In the genomic region with DNA sequence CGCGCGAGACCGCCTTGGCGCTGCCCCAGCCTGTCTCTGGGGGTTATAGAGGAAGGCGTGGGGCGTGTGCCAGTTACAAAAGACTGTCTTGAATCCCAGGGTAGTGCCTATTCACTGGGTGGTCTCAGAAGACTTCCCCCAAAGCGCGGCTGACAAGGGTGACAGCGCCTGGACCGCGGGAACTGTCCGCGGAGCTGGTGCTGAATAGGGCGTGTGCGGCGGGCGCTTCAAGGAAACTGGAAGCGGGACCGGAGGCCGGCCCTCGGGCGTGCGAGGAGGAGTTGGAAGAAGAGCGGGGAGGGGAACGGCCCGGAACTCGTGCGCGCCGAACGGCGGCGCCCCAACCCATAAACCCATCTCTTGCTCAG, we compare ENCODE assay signal across 1 cellular context.
TF ChIP-seq lines count a peak whose summit lies in the region.

No MANE protein-coding gene starts in this region.

TF ChIP-seq in HepG2, 621 proteins besides CTCF, POLR2A, EP300 and RAD21 (continued from another document and continues in another):
- TF ChIP-seq, protein P1, sequence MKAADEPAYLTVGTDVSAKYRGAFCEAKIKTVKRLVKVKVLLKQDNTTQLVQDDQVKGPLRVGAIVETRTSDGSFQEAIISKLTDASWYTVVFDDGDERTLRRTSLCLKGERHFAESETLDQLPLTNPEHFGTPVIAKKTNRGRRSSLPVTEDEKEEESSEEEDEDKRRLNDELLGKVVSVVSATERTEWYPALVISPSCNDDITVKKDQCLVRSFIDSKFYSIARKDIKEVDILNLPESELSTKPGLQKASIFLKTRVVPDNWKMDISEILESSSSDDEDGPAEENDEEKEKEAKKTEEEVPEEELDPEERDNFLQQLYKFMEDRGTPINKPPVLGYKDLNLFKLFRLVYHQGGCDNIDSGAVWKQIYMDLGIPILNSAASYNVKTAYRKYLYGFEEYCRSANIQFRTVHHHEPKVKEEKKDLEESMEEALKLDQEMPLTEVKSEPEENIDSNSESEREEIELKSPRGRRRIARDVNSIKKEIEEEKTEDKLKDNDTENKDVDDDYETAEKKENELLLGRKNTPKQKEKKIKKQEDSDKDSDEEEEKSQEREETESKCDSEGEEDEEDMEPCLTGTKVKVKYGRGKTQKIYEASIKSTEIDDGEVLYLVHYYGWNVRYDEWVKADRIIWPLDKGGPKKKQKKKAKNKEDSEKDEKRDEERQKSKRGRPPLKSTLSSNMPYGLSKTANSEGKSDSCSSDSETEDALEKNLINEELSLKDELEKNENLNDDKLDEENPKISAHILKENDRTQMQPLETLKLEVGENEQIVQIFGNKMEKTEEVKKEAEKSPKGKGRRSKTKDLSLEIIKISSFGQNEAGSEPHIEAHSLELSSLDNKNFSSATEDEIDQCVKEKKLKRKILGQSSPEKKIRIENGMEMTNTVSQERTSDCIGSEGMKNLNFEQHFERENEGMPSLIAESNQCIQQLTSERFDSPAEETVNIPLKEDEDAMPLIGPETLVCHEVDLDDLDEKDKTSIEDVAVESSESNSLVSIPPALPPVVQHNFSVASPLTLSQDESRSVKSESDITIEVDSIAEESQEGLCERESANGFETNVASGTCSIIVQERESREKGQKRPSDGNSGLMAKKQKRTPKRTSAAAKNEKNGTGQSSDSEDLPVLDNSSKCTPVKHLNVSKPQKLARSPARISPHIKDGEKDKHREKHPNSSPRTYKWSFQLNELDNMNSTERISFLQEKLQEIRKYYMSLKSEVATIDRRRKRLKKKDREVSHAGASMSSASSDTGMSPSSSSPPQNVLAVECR (CRISPR knock-in tag; IDR thresholded peaks at IDR 0.05; ENCODE audit: borderline replicate concordance) = peak; percentile 78
- peak; percentile 80; the same call in 1 of the 2 replicates for TF ChIP-seq ZBTB20 (CRISPR knock-in tag; IDR thresholded peaks at IDR 0.05; ENCODE audit: borderline replicate concordance, low read depth)
- TF ChIP-seq, protein P2, sequence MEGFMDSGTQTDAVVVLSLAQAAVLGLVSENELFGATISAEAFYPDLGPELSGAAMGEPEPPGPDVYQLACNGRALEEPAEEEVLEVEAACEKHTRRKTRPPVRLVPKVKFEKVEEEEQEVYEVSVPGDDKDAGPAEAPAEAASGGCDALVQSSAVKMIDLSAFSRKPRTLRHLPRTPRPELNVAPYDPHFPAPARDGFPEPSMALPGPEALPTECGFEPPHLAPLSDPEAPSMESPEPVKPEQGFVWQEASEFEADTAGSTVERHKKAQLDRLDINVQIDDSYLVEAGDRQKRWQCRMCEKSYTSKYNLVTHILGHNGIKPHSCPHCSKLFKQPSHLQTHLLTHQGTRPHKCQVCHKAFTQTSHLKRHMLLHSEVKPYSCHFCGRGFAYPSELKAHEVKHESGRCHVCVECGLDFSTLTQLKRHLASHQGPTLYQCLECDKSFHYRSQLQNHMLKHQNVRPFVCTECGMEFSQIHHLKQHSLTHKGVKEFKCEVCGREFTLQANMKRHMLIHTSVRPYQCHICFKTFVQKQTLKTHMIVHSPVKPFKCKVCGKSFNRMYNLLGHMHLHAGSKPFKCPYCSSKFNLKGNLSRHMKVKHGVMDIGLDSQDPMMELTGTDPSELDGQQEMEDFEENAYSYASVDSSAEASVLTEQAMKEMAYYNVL (CRISPR knock-in tag; IDR thresholded peaks at IDR 0.05; ENCODE audit: borderline replicate concordance) = peak; percentile 53; the same call in 1 of the 2 replicates
- peak; percentile 50 for TF ChIP-seq ELF3 (CRISPR knock-in tag; IDR thresholded peaks at IDR 0.05)
- peak; percentile 61; the same call in 1 of the 2 replicates for TF ChIP-seq MYNN (CRISPR knock-in tag; IDR thresholded peaks at IDR 0.05; ENCODE audit: low read depth)
- peak; percentile 90; the same call in 1 of the 2 replicates for TF ChIP-seq KDM2A (CRISPR knock-in tag; IDR thresholded peaks at IDR 0.05; ENCODE audit: borderline replicate concordance, low read depth)
- TF ChIP-seq GPN1 (CRISPR knock-in tag; IDR thresholded peaks at IDR 0.05; ENCODE audit: borderline replicate concordance) = peak; percentile 94
- TF ChIP-seq, protein P3, sequence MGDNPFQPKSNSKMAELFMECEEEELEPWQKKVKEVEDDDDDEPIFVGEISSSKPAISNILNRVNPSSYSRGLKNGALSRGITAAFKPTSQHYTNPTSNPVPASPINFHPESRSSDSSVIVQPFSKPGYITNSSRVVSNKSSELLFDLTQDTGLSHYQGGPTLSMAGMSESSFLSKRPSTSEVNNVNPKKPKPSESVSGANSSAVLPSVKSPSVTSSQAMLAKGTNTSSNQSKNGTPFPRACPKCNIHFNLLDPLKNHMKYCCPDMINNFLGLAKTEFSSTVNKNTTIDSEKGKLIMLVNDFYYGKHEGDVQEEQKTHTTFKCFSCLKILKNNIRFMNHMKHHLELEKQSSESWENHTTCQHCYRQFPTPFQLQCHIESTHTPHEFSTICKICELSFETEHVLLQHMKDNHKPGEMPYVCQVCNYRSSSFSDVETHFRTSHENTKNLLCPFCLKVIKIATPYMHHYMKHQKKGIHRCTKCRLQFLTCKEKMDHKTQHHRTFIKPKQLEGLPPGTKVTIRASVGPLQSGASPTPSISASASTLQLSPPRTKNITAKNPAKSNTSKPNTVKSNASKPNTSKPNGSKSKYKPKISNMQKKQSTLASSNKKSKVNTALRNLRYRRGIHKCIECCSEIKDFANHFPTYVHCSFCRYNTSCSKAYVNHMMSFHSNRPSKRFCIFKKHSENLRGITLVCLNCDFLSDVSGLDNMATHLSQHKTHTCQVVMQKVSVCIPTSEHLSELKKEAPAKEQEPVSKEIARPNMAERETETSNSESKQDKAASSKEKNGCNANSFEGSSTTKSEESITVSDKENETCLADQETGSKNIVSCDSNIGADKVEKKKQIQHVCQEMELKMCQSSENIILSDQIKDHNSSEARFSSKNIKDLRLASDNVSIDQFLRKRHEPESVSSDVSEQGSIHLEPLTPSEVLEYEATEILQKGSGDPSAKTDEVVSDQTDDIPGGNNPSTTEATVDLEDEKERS (CRISPR knock-in tag; IDR thresholded peaks at IDR 0.05) = 0 out of 2 replicates have a peak, but pooled peaks have one; percentile 72
- TF ChIP-seq ZNF562 (CRISPR knock-in tag; IDR thresholded peaks at IDR 0.05; ENCODE audit: borderline replicate concordance) = no peak
- TF ChIP-seq ZNF33B (CRISPR knock-in tag; IDR thresholded peaks at IDR 0.05) = peak; percentile 85; the same call in 1 of the 2 replicates
- TF ChIP-seq ZNF720 (CRISPR knock-in tag; IDR thresholded peaks at IDR 0.05) = no peak
- TF ChIP-seq, protein P4, sequence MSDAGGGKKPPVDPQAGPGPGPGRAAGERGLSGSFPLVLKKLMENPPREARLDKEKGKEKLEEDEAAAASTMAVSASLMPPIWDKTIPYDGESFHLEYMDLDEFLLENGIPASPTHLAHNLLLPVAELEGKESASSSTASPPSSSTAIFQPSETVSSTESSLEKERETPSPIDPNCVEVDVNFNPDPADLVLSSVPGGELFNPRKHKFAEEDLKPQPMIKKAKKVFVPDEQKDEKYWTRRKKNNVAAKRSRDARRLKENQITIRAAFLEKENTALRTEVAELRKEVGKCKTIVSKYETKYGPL (CRISPR knock-in tag; IDR thresholded peaks at IDR 0.05) = peak; percentile 90
- peak; percentile 98 for TF ChIP-seq TSC22D2 (CRISPR knock-in tag; IDR thresholded peaks at IDR 0.05; ENCODE audit: borderline replicate concordance)
- no peak for TF ChIP-seq ZC3H13 (CRISPR knock-in tag; IDR thresholded peaks at IDR 0.05)
- no peak for TF ChIP-seq MTF2 (CRISPR knock-in tag; IDR thresholded peaks at IDR 0.05; ENCODE audit: borderline replicate concordance)
- no peak for TF ChIP-seq PHF20 (CRISPR knock-in tag; IDR thresholded peaks at IDR 0.05)
- TF ChIP-seq PTBP1 (IDR thresholded peaks at IDR 0.05; ENCODE audit: low read depth, low read length, poor library complexity, severe bottlenecking) = no peak
- no peak for TF ChIP-seq KAT7 (CRISPR knock-in tag; IDR thresholded peaks at IDR 0.05; ENCODE audit: borderline replicate concordance)
- TF ChIP-seq ZNF629 (CRISPR knock-in tag; conservative IDR thresholded peaks at IDR 0.05) = peak; percentile 29; the same call in 1 of the 2 replicates
- TF ChIP-seq KLF12 (CRISPR knock-in tag; IDR thresholded peaks at IDR 0.05; ENCODE audit: borderline replicate concordance) = peak; percentile 89
- no peak; the same call in 1 of the 2 replicates for TF ChIP-seq NAIF1 (CRISPR knock-in tag; IDR thresholded peaks at IDR 0.05; ENCODE audit: borderline replicate concordance)
- no peak for TF ChIP-seq FOXA1 (IDR thresholded peaks at IDR 0.05)
- no peak for TF ChIP-seq FOXA1 (CRISPR knock-in tag; IDR thresholded peaks at IDR 0.05)
- TF ChIP-seq, protein P5, sequence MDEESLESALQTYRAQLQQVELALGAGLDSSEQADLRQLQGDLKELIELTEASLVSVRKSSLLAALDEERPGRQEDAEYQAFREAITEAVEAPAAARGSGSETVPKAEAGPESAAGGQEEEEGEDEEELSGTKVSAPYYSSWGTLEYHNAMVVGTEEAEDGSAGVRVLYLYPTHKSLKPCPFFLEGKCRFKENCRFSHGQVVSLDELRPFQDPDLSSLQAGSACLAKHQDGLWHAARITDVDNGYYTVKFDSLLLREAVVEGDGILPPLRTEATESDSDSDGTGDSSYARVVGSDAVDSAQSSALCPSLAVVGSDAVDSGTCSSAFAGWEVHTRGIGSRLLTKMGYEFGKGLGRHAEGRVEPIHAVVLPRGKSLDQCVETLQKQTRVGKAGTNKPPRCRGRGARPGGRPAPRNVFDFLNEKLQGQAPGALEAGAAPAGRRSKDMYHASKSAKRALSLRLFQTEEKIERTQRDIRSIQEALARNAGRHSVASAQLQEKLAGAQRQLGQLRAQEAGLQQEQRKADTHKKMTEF (CRISPR knock-in tag; IDR thresholded peaks at IDR 0.05) = peak; percentile 54; the same call in 1 of the 2 replicates
- no peak for TF ChIP-seq MTA1 (CRISPR knock-in tag; IDR thresholded peaks at IDR 0.05; ENCODE audit: borderline replicate concordance)
- TF ChIP-seq MAFF (IDR thresholded peaks at IDR 0.05; ENCODE audit: low read depth, low read length) = no peak
- TF ChIP-seq CBX5 (CRISPR knock-in tag; IDR thresholded peaks at IDR 0.05; ENCODE audit: borderline replicate concordance) = no peak
- TF ChIP-seq ZNF317 (CRISPR knock-in tag; IDR thresholded peaks at IDR 0.05) = peak; percentile 74; the same call in 1 of the 2 replicates
- TF ChIP-seq, protein P6, sequence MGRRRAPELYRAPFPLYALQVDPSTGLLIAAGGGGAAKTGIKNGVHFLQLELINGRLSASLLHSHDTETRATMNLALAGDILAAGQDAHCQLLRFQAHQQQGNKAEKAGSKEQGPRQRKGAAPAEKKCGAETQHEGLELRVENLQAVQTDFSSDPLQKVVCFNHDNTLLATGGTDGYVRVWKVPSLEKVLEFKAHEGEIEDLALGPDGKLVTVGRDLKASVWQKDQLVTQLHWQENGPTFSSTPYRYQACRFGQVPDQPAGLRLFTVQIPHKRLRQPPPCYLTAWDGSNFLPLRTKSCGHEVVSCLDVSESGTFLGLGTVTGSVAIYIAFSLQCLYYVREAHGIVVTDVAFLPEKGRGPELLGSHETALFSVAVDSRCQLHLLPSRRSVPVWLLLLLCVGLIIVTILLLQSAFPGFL (CRISPR knock-in tag; IDR thresholded peaks at IDR 0.05) = no peak
- no peak for TF ChIP-seq ZSCAN25 (CRISPR knock-in tag; IDR thresholded peaks at IDR 0.05)
- no peak for TF ChIP-seq ZSCAN22 (CRISPR knock-in tag; IDR thresholded peaks at IDR 0.05)
- peak; percentile 95 for TF ChIP-seq SATB2 (CRISPR knock-in tag; IDR thresholded peaks at IDR 0.05)
- TF ChIP-seq ELF1 (CRISPR knock-in tag; IDR thresholded peaks at IDR 0.05) = 0 out of 2 replicates have a peak, but pooled peaks have one; percentile 32
- no peak for TF ChIP-seq ZNF678 (CRISPR knock-in tag; IDR thresholded peaks at IDR 0.05)
- TF ChIP-seq, protein P7, sequence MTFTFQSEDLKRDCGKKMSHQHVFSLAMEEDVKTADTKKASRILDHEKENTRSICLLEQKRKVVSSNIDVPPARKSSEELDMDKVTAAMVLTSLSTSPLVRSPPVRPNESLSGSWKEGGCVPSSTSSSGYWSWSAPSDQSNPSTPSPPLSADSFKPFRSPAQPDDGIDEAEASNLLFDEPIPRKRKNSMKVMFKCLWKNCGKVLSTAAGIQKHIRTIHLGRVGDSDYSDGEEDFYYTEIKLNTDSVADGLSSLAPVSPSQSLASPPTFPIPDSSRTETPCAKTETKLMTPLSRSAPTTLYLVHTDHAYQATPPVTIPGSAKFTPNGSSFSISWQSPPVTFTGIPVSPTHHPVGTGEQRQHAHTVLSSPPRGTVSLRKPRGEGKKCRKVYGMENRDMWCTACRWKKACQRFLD (CRISPR knock-in tag; IDR thresholded peaks at IDR 0.05; ENCODE audit: borderline replicate concordance) = 0 out of 2 replicates have a peak, but pooled peaks have one; percentile 67
- TF ChIP-seq ZBTB3 (CRISPR knock-in tag; IDR thresholded peaks at IDR 0.05; ENCODE audit: borderline replicate concordance, low read depth) = peak; percentile 72; the same call in 1 of the 2 replicates
- TF ChIP-seq CHD2 (IDR thresholded peaks at IDR 0.05; ENCODE audit: low read depth, low read length) = no peak
- peak; percentile 55; the same call in 1 of the 2 replicates for TF ChIP-seq ZNF7 (CRISPR knock-in tag; IDR thresholded peaks at IDR 0.05)
- no peak for TF ChIP-seq NPAS2 (CRISPR knock-in tag; IDR thresholded peaks at IDR 0.05; ENCODE audit: borderline replicate concordance)
- peak; percentile 37 for TF ChIP-seq HNRNPLL (IDR thresholded peaks at IDR 0.05; ENCODE audit: low read depth, low read length, poor library complexity, severe bottlenecking)
